ENCODE assay signal across 8 cellular contexts in genomic region chr19:10379880-10380310, GRCh38. TPM values are rescaled to one million over a fixed set of nuclear protein-coding genes. Genes with fewer than 3 reads are reported as not detected.
DNase-seq lines count a peak whose midpoint lies in the region; ATAC-seq and TF ChIP-seq lines count a peak whose summit lies in the region.

No MANE protein-coding gene starts in this region.

- WGBS in testis, 2 donors: 0 to 2% methylated on average over 7 to 9 of the region's 9 CpGs

- peaks cover 14% of the 10 kb centered on the region for H3K36me3 Mint-ChIP-seq in activated T-cell treated with anti-CD3 and anti-CD28 coated beads, Interleukin-2, amount 50 U/mL, for 4 hours (ENCODE audit: insufficient read depth)
- peaks cover 16 to 18% of the 10 kb centered on the region in 2 donors for H3K36me3 Mint-ChIP-seq in activated naive CD4-positive, alpha-beta T cell treated with anti-CD3 and anti-CD28 coated beads, Interleukin-2, amount 50 U/mL, for 72 hours

- intact Hi-C loops in testis (cut with DNase I; ENCODE audit: low total_unique reads): no loop called here

- ATAC-seq in activated T-cell treated with anti-CD3 and anti-CD28 coated beads, Interleukin-2, amount 50 U/mL, for 4 hours: no peak
- peak; percentile 2 for ATAC-seq in activated naive CD4-positive, alpha-beta T cell treated with anti-CD3 and anti-CD28 coated beads, Interleukin-2, amount 50 U/mL, for 72 hours
- ATAC-seq in HG03469 (IDR thresholded peaks at IDR 0.05; ENCODE audit: unreplicated experiment) (no peak), HG03457 (IDR thresholded peaks at IDR 0.05; ENCODE audit: unreplicated experiment) (no peak)

- no peaks in the 10 kb centered on the region for H3K9me3 Mint-ChIP-seq in activated T-cell treated with anti-CD3 and anti-CD28 coated beads, Interleukin-2, amount 50 U/mL, for 4 hours
- H3K9me3 Mint-ChIP-seq in activated naive CD4-positive, alpha-beta T cell treated with anti-CD3 and anti-CD28 coated beads, Interleukin-2, amount 50 U/mL, for 72 hours: no peaks in the 10 kb centered on the region

- H3K27me3 Mint-ChIP-seq in activated T-cell treated with anti-CD3 and anti-CD28 coated beads, Interleukin-2, amount 50 U/mL, for 4 hours (ENCODE audit: low read depth): no peaks in the 10 kb centered on the region

- H3K27me3 ChIP-seq in kidney epithelial cell (ENCODE audit: control insufficient read depth, insufficient read depth, low read length) (no peaks in the 10 kb centered on the region), testis (no peaks in the 10 kb centered on the region)

- DNase-seq in activated T-cell treated with anti-CD3 and anti-CD28 coated beads, Interleukin-2, amount 50 U/mL, for 4 hours: no peak
- DNase-seq in activated T-cell treated with anti-CD3 and anti-CD28 coated beads for 4 hours: no peak
- DNase-seq in activated naive CD4-positive, alpha-beta T cell treated with anti-CD3 and anti-CD28 coated beads, Interleukin-2, amount 50 U/mL, for 72 hours (ENCODE audit: low spot score in 2 of 2): peak in 1 of 2 donors; percentile 22
- DNase-seq in kidney epithelial cell (ENCODE audit: low read depth): no peak
- DNase-seq in testis: no peak
- DNase-seq in DMS153 (lab: John Stamatoyannopoulos, UW): no peak

- H3K4me3 Mint-ChIP-seq in activated T-cell treated with anti-CD3 and anti-CD28 coated beads, Interleukin-2, amount 50 U/mL, for 4 hours: peak overlapping the region; percentile 96

- peaks cover 20% of the 10 kb centered on the region for H3K4me1 Mint-ChIP-seq in activated T-cell treated with anti-CD3 and anti-CD28 coated beads, Interleukin-2, amount 50 U/mL, for 4 hours (ENCODE audit: low read depth)

- H3K4me3 ChIP-seq in kidney epithelial cell (ENCODE audit: low read depth, low read length) (peak overlapping the region; percentile 82), testis (peak overlapping the region; percentile 90 to 94)

- H3K4me1 ChIP-seq in testis: peaks cover 5% of the 10 kb centered on the region

- H3K36me3 ChIP-seq in kidney epithelial cell (ENCODE audit: control insufficient read depth, insufficient read depth, low read length): no peaks in the 10 kb centered on the region
- H3K36me3 ChIP-seq in testis (ENCODE audit: low read depth, missing control alignments): no peaks in the 10 kb centered on the region

- TF ChIP-seq POLR2A in testis (IDR thresholded peaks at IDR 0.05): no peak

- H3K27ac Mint-ChIP-seq in activated naive CD4-positive, alpha-beta T cell treated with anti-CD3 and anti-CD28 coated beads, Interleukin-2, amount 50 U/mL, for 72 hours: peak overlapping the region; percentile 79 to 90

- TF ChIP-seq CTCF in kidney epithelial cell (IDR thresholded peaks at IDR 0.05; ENCODE audit: insufficient read depth, low read length, poor library complexity, severe bottlenecking) (no peak), testis (IDR thresholded peaks at IDR 0.05) (no peak)

- H3K9me3 ChIP-seq in testis: no peaks in the 10 kb centered on the region

- H3K27ac ChIP-seq in testis: peak overlapping the region; percentile 73 to 79

RNA-seq across cellular contexts. Expression of gene TYK2, which starts 0.5 kb away (rescaled TPM):
- total RNA-seq in activated T-cell treated with anti-CD3 and anti-CD28 coated beads, Interleukin-2, amount 50 U/mL, for 4 hours: 100 to 1,000 TPM; 196 to 226 (median 206) TPM
- total RNA-seq in activated naive CD4-positive, alpha-beta T cell treated with anti-CD3 and anti-CD28 coated beads, Interleukin-2, amount 50 U/mL, for 72 hours: 100 to 1,000 TPM; 164 to 232 TPM
- total RNA-seq in kidney epithelial cell: 64.8 and 104 TPM in 2 replicates
- total RNA-seq in testis: 100 to 1,000 TPM; 112 to 113 TPM
- polyA plus RNA-seq in testis (ENCODE audit: insufficient read depth, low read depth, low replicate concordance): 47.6 TPM

RNA-seq across cellular contexts. Expression of gene CDC37, which starts 23.4 kb away (rescaled TPM):
- total RNA-seq in activated T-cell treated with anti-CD3 and anti-CD28 coated beads, Interleukin-2, amount 50 U/mL, for 4 hours: 100 to 1,000 TPM; 298 to 311 (median 303) TPM
- total RNA-seq in activated naive CD4-positive, alpha-beta T cell treated with anti-CD3 and anti-CD28 coated beads, Interleukin-2, amount 50 U/mL, for 72 hours: 100 to 1,000 TPM; 140 to 188 TPM
- total RNA-seq in kidney epithelial cell: 309 and 327 TPM in 2 replicates
- total RNA-seq in testis: 100 to 1,000 TPM; 160 to 210 TPM
- 170 TPM for polyA plus RNA-seq in testis (ENCODE audit: insufficient read depth, low read depth, low replicate concordance)

RNA-seq across cellular contexts. Expression of gene PDE4A, which starts 40.4 kb away (rescaled TPM):
- 1 to 10 TPM; 4.0 to 4.8 (median 4.2) TPM for total RNA-seq in activated T-cell treated with anti-CD3 and anti-CD28 coated beads, Interleukin-2, amount 50 U/mL, for 4 hours
- 1 to 10 TPM; 2.7 to 5.0 TPM for total RNA-seq in activated naive CD4-positive, alpha-beta T cell treated with anti-CD3 and anti-CD28 coated beads, Interleukin-2, amount 50 U/mL, for 72 hours
- 1.7 and 1.8 TPM in 2 replicates for total RNA-seq in kidney epithelial cell
- 10 to 100 TPM; 20.1 to 35.0 TPM for total RNA-seq in testis
- polyA plus RNA-seq in testis (ENCODE audit: insufficient read depth, low read depth, low replicate concordance): 35.4 TPM

RNA-seq across cellular contexts. Expression of gene ICAM3, which starts 40.5 kb away (rescaled TPM):
- 10 to 100 TPM; 60.2 to 62.3 (median 62.2) TPM for total RNA-seq in activated T-cell treated with anti-CD3 and anti-CD28 coated beads, Interleukin-2, amount 50 U/mL, for 4 hours
- total RNA-seq in activated naive CD4-positive, alpha-beta T cell treated with anti-CD3 and anti-CD28 coated beads, Interleukin-2, amount 50 U/mL, for 72 hours: 100 to 1,000 TPM; 143 to 145 TPM
- total RNA-seq in kidney epithelial cell: 4.7 and 6.8 TPM in 2 replicates
- total RNA-seq in testis: 1 to 10 TPM; 2.4 to 2.8 TPM
- polyA plus RNA-seq in testis (ENCODE audit: insufficient read depth, low read depth, low replicate concordance): 6.3 TPM

RNA-seq across cellular contexts. Expression of gene RAVER1, which starts 46.6 kb away (rescaled TPM):
- 100 to 1,000 TPM; 135 to 143 (median 135) TPM for total RNA-seq in activated T-cell treated with anti-CD3 and anti-CD28 coated beads, Interleukin-2, amount 50 U/mL, for 4 hours
- 100 to 1,000 TPM in 1 of 2 donors, 10 to 100 TPM in 1; 52.5 to 101 TPM for total RNA-seq in activated naive CD4-positive, alpha-beta T cell treated with anti-CD3 and anti-CD28 coated beads, Interleukin-2, amount 50 U/mL, for 72 hours
- total RNA-seq in kidney epithelial cell (32.9 and 45.6 TPM in 2 replicates), testis (10 to 100 TPM; 34.5 to 49.6 TPM)
- 32.3 TPM for polyA plus RNA-seq in testis (ENCODE audit: insufficient read depth, low read depth, low replicate concordance)

Comparison
In these comparisons a context has a peak if more than half of its experiments do, and no peak if none do; other contexts are left out.
1. ATAC-seq: peak in activated naive CD4-positive, alpha-beta T cell treated with anti-CD3 and anti-CD28 coated beads, Interleukin-2, amount 50 U/mL, for 72 hours (2 of 2); none in activated T-cell treated with anti-CD3 and anti-CD28 coated beads, Interleukin-2, amount 50 U/mL, for 4 hours (0 of 2), HG03469 (single experiment) and HG03457 (single experiment).